In genomic region chr11:75384438-75385080, GRCh38 we compare ENCODE assay signal across 1 cellular context.
TF ChIP-seq lines count a peak whose summit lies in the region.

No MANE protein-coding gene starts in this region.

TF ChIP-seq in HepG2, 621 proteins besides CTCF, POLR2A, EP300 and RAD21 (continued from another document and continues in another):
- no peak for TF ChIP-seq ZNF230 (CRISPR knock-in tag; IDR thresholded peaks at IDR 0.05)
- TF ChIP-seq SMC3 (IDR thresholded peaks at IDR 0.05; ENCODE audit: low read length): peak; percentile 62
- peak; percentile 68 for TF ChIP-seq SALL1 (CRISPR knock-in tag; IDR thresholded peaks at IDR 0.05)
- no peak for TF ChIP-seq PAF1 (CRISPR knock-in tag; IDR thresholded peaks at IDR 0.05)
- TF ChIP-seq NFRKB (IDR thresholded peaks at IDR 0.05): no peak
- 0 out of 2 replicates have a peak, but pooled peaks have one; percentile 43 for TF ChIP-seq ZNF160 (CRISPR knock-in tag; IDR thresholded peaks at IDR 0.05)
- TF ChIP-seq SIN3B (IDR thresholded peaks at IDR 0.05; ENCODE audit: low read length): no peak
- peak; percentile 68 for TF ChIP-seq ZNF687 (CRISPR knock-in tag; IDR thresholded peaks at IDR 0.05)
- TF ChIP-seq, protein P1, sequence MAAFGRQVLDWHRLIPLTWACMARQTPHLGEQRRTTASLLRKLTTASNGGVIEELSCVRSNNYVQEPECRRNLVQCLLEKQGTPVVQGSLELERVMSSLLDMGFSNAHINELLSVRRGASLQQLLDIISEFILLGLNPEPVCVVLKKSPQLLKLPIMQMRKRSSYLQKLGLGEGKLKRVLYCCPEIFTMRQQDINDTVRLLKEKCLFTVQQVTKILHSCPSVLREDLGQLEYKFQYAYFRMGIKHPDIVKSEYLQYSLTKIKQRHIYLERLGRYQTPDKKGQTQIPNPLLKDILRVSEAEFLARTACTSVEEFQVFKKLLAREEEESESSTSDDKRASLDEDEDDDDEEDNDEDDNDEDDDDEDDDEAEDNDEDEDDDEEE (CRISPR knock-in tag; IDR thresholded peaks at IDR 0.05): no peak
- TF ChIP-seq ZNF510 (CRISPR knock-in tag; IDR thresholded peaks at IDR 0.05; ENCODE audit: low read depth): no peak
- peak; percentile 75; the same call in 1 of the 2 replicates for TF ChIP-seq MIXL1 (CRISPR knock-in tag; IDR thresholded peaks at IDR 0.05)
- TF ChIP-seq ZNF20 (CRISPR knock-in tag; IDR thresholded peaks at IDR 0.05): no peak
- TF ChIP-seq ZKSCAN8 (CRISPR knock-in tag; IDR thresholded peaks at IDR 0.05; ENCODE audit: borderline replicate concordance): 0 out of 2 replicates have a peak, but pooled peaks have one; percentile 25
- 0 out of 2 replicates have a peak, but pooled peaks have one; percentile 66 for TF ChIP-seq ATF6 (CRISPR knock-in tag; conservative IDR thresholded peaks at IDR 0.05)
- TF ChIP-seq ZNF768 (CRISPR knock-in tag; IDR thresholded peaks at IDR 0.05): peak; percentile 38; the same call in 1 of the 2 replicates
- TF ChIP-seq, protein P2, sequence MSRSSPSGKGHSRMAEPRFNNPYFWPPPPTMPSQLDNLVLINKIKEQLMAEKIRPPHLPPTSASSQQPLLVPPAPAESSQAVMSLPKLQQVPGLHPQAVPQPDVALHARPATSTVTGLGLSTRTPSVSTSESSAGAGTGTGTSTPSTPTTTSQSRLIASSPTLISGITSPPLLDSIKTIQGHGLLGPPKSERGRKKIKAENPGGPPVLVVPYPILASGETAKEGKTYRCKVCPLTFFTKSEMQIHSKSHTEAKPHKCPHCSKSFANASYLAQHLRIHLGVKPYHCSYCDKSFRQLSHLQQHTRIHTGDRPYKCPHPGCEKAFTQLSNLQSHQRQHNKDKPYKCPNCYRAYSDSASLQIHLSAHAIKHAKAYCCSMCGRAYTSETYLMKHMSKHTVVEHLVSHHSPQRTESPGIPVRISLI (CRISPR knock-in tag; IDR thresholded peaks at IDR 0.05; ENCODE audit: borderline replicate concordance): peak; percentile 35; the same call in 1 of the 2 replicates
- 0 out of 2 replicates have a peak, but pooled peaks have one; percentile 14 for TF ChIP-seq ZNF770 (CRISPR knock-in tag; IDR thresholded peaks at IDR 0.05)
- no peak for TF ChIP-seq ZNF607 (CRISPR knock-in tag; IDR thresholded peaks at IDR 0.05; ENCODE audit: borderline replicate concordance)
- TF ChIP-seq HDAC1 (CRISPR knock-in tag; IDR thresholded peaks at IDR 0.05): peak; percentile 42; the same call in 1 of the 2 replicates
- TF ChIP-seq ZBTB20 (CRISPR knock-in tag; IDR thresholded peaks at IDR 0.05; ENCODE audit: borderline replicate concordance, low read depth): peak; percentile 52
- no peak for TF ChIP-seq RBFOX2 (IDR thresholded peaks at IDR 0.05; ENCODE audit: low read depth, low read length)
- no peak for TF ChIP-seq JUNB (CRISPR knock-in tag; IDR thresholded peaks at IDR 0.05; ENCODE audit: borderline replicate concordance)
- TF ChIP-seq HNF4A (CRISPR knock-in tag; IDR thresholded peaks at IDR 0.05): no peak
- no peak for TF ChIP-seq HOXA7 (CRISPR knock-in tag; IDR thresholded peaks at IDR 0.05)
- TF ChIP-seq ZFP1 (CRISPR knock-in tag; IDR thresholded peaks at IDR 0.05): 0 out of 2 replicates have a peak, but pooled peaks have one; percentile 39
- 0 out of 2 replicates have a peak, but pooled peaks have one; percentile 26 for TF ChIP-seq ZSCAN25 (CRISPR knock-in tag; IDR thresholded peaks at IDR 0.05)
- TF ChIP-seq KLF6 (CRISPR knock-in tag; IDR thresholded peaks at IDR 0.05): 0 out of 2 replicates have a peak, but pooled peaks have one; percentile 59
- TF ChIP-seq THAP11 (CRISPR knock-in tag; IDR thresholded peaks at IDR 0.05): 0 out of 2 replicates have a peak, but pooled peaks have one; percentile 18
- no peak for TF ChIP-seq ZBTB8A (CRISPR knock-in tag; IDR thresholded peaks at IDR 0.05; ENCODE audit: borderline replicate concordance, low read depth)
- TF ChIP-seq HNRNPL (IDR thresholded peaks at IDR 0.05; ENCODE audit: low read depth, low read length): no peak
- no peak for TF ChIP-seq ZNF296 (CRISPR knock-in tag; conservative IDR thresholded peaks at IDR 0.05)
- TF ChIP-seq ZNF580 (CRISPR knock-in tag; IDR thresholded peaks at IDR 0.05; ENCODE audit: borderline replicate concordance, low read depth): peak; percentile 50; the same call in 1 of the 2 replicates
- TF ChIP-seq ZIK1 (CRISPR knock-in tag; IDR thresholded peaks at IDR 0.05; ENCODE audit: borderline replicate concordance, low read depth): 0 out of 2 replicates have a peak, but pooled peaks have one; percentile 45
- TF ChIP-seq RFX1 (IDR thresholded peaks at IDR 0.05): no peak
- peak; percentile 39; the same call in 1 of the 2 replicates for TF ChIP-seq ZBTB33 (CRISPR knock-in tag; IDR thresholded peaks at IDR 0.05)
- no peak for TF ChIP-seq FOXJ3 (CRISPR knock-in tag; IDR thresholded peaks at IDR 0.05; ENCODE audit: borderline replicate concordance)
- TF ChIP-seq MAZ (IDR thresholded peaks at IDR 0.05; ENCODE audit: borderline replicate concordance, low read depth, low read length): no peak
- peak; percentile 34; the same call in 1 of the 2 replicates for TF ChIP-seq MAZ (CRISPR knock-in tag; IDR thresholded peaks at IDR 0.05; ENCODE audit: low read depth)
- no peak for TF ChIP-seq ZNF12 (CRISPR knock-in tag; IDR thresholded peaks at IDR 0.05)
- TF ChIP-seq RELA (CRISPR knock-in tag; IDR thresholded peaks at IDR 0.05): 0 out of 2 replicates have a peak, but pooled peaks have one; percentile 39
- 0 out of 2 replicates have a peak, but pooled peaks have one; percentile 32 for TF ChIP-seq ETV5 (CRISPR knock-in tag; IDR thresholded peaks at IDR 0.05; ENCODE audit: borderline replicate concordance)
- 0 out of 2 replicates have a peak, but pooled peaks have one; percentile 43 for TF ChIP-seq ZNF235 (CRISPR knock-in tag; IDR thresholded peaks at IDR 0.05; ENCODE audit: borderline replicate concordance)
- no peak for TF ChIP-seq ZNF713 (CRISPR knock-in tag; IDR thresholded peaks at IDR 0.05)
- 0 out of 2 replicates have a peak, but pooled peaks have one; percentile 55 for TF ChIP-seq TSC22D2 (CRISPR knock-in tag; IDR thresholded peaks at IDR 0.05; ENCODE audit: borderline replicate concordance)
- peak; percentile 49; the same call in 1 of the 2 replicates for TF ChIP-seq ZNF614 (CRISPR knock-in tag; IDR thresholded peaks at IDR 0.05; ENCODE audit: borderline replicate concordance)
- 0 out of 2 replicates have a peak, but pooled peaks have one; percentile 32 for TF ChIP-seq KDM4B (CRISPR knock-in tag; IDR thresholded peaks at IDR 0.05)
- peak; percentile 77 for TF ChIP-seq XRCC5 (optimal IDR thresholded peaks at IDR 0.05; ENCODE audit: low read length)
- TF ChIP-seq ZNF180 (CRISPR knock-in tag; IDR thresholded peaks at IDR 0.05; ENCODE audit: borderline replicate concordance, low read depth): no peak
- TF ChIP-seq, protein P3, sequence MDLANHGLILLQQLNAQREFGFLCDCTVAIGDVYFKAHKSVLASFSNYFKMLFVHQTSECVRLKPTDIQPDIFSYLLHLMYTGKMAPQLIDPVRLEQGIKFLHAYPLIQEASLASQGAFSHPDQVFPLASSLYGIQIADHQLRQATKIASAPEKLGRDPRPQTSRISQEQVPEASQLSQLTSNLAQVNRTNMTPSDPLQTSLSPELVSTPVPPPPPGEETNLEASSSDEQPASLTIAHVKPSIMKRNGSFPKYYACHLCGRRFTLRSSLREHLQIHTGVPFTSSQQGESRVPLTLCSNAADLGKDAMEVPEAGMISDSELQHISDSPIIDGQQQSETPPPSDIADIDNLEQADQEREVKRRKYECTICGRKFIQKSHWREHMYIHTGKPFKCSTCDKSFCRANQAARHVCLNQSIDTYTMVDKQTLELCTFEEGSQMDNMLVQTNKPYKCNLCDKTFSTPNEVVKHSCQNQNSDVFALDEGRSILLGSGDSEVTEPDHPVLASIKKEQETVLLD (CRISPR knock-in tag; IDR thresholded peaks at IDR 0.05; ENCODE audit: low read depth): no peak
- TF ChIP-seq MXD1 (CRISPR knock-in tag; IDR thresholded peaks at IDR 0.05): 0 out of 2 replicates have a peak, but pooled peaks have one; percentile 34
- TF ChIP-seq SRF (IDR thresholded peaks at IDR 0.05; ENCODE audit: low read depth, low read length): no peak
- TF ChIP-seq HNRNPUL1 (IDR thresholded peaks at IDR 0.05; ENCODE audit: low read depth, low read length): no peak
- 0 out of 2 replicates have a peak, but pooled peaks have one; percentile 45 for TF ChIP-seq KDM3A (CRISPR knock-in tag; IDR thresholded peaks at IDR 0.05; ENCODE audit: low read depth)
- TF ChIP-seq HOXA5 (CRISPR knock-in tag; IDR thresholded peaks at IDR 0.05): peak; percentile 52; the same call in 1 of the 2 replicates
- no peak for TF ChIP-seq ZNF557 (CRISPR knock-in tag; IDR thresholded peaks at IDR 0.05)
- 0 out of 2 replicates have a peak, but pooled peaks have one; percentile 38 for TF ChIP-seq KMT2A (CRISPR knock-in tag; IDR thresholded peaks at IDR 0.05)
